8 cellular contexts compared by ENCODE assay signal in genomic region chr12:123389560-123390351, GRCh38. TPM values are rescaled to one million over a fixed set of nuclear protein-coding genes. Genes with fewer than 3 reads are reported as not detected.
A peak's percentile ranks its signal among the peaks of the same experiment; 100 is the strongest.
DNase-seq lines count a peak whose midpoint lies in the region; ATAC-seq and TF ChIP-seq lines count a peak whose summit lies in the region.

No MANE protein-coding gene starts in this region.

- H3K9me3 ChIP-seq in ES-I3 (ENCODE audit: control insufficient read depth, insufficient read depth, low read length) (no peaks in the 10 kb centered on the region), HEK293 (ENCODE audit: control insufficient read depth, insufficient read depth, low read depth, low read length) (no peaks in the 10 kb centered on the region), SK-N-MC (ENCODE audit: low read depth, low read length) (no peaks in the 10 kb centered on the region)

- peak overlapping the region; percentile 74 for H3K27ac ChIP-seq in HEK293 (ENCODE audit: extremely low read depth, low read depth, low read length)
- H3K27ac ChIP-seq in SK-N-MC, result peak overlapping the region; percentile 39; the same call in 1 of the 2 replicates

- H3K4me3 Mint-ChIP-seq in MCF 10A (ENCODE audit: unreplicated experiment), result peak overlapping the region; percentile 83

- no TSS peak for BruUV-seq in MCF 10A (replicated peaks; lab: Mats Ljungman, UMichigan)

- DNase-seq in SK-N-MC (ENCODE audit: low read depth, low spot score) (no peak), MCF 10A (ENCODE audit: unreplicated experiment) (no peak), kidney tubule cell (ENCODE audit: low spot score) (peak; percentile 46), H4 (ENCODE audit: low spot score) (no peak)
- peak; percentile 5 for DNase-seq in stimulated activated CD8-positive, alpha-beta memory T cell treated with anti-CD3 and anti-CD28 coated beads, Interleukin-12 subunit alpha, Interleukin-12 subunit beta, amount 100 ng/mL, for 1 hour (ENCODE audit: low read depth)

- CTCF ChIA-PET in HEK293 (lab: Yijun Ruan, JAX) (interaction anchor here (1.4 kb wide), 1 partner anchor 8 kb away, joined by 3 read pairs; no protein-coding TSS in a partner anchor), MCF 10A (lab: Yijun Ruan, JAX) (interaction anchor here (0.8 kb wide), 1 partner anchor 16 kb away, joined by 3 read pairs; no protein-coding TSS in a partner anchor)

- H3K9me3 Mint-ChIP-seq in MCF 10A (ENCODE audit: unreplicated experiment), result no peaks in the 10 kb centered on the region

- H3K4me3 ChIP-seq in HEK293 (ENCODE audit: low read depth, low read length) (peak overlapping the region; percentile 52), SK-N-MC (peak overlapping the region; percentile 85)

- TF ChIP-seq CTCF in HEK293 (tag by site-specific recombination; IDR thresholded peaks at IDR 0.05) (no peak), MCF 10A (IDR thresholded peaks at IDR 0.05; ENCODE audit: unreplicated experiment) (no peak)

- no peaks in the 10 kb centered on the region for H3K27me3 Mint-ChIP-seq in MCF 10A (ENCODE audit: insufficient read depth, unreplicated experiment)

- peaks cover 43% of the 10 kb centered on the region for H3K36me3 Mint-ChIP-seq in MCF 10A (ENCODE audit: insufficient read depth, unreplicated experiment)

- H3K4me1 ChIP-seq in ES-I3 (ENCODE audit: insufficient read depth, low read length) (peaks cover 18% of the 10 kb centered on the region), HEK293 (ENCODE audit: control insufficient read depth, insufficient read depth, low read length) (peaks cover 2% of the 10 kb centered on the region; the same call in 1 of the 2 replicates)

- POLR2A ChIA-PET in HEK293 (lab: Yijun Ruan, JAX), result interaction anchor here (0.6 kb wide), 1 partner anchor 613 kb away, joined by 3 read pairs; no protein-coding TSS in a partner anchor
- POLR2A ChIA-PET in MCF 10A (lab: Yijun Ruan, JAX), result interaction anchor here (1.0 kb wide), 1 partner anchor 27 kb away, joined by 4 read pairs; no protein-coding TSS in a partner anchor

- H3K4me1 Mint-ChIP-seq in MCF 10A (ENCODE audit: insufficient read depth, unreplicated experiment), result peaks cover 21% of the 10 kb centered on the region

- intact Hi-C loops in MCF 10A (cut with micrococcal nuclease), result loop anchor here (5.0 kb wide), 1 partner anchor 193 kb away; the partner anchor contains the start of gene TMED2

- H3K36me3 ChIP-seq in ES-I3 (ENCODE audit: insufficient read depth, low read length), result peaks cover 16% of the 10 kb centered on the region; the same call in 1 of the 2 replicates
- peaks cover 35 to 46% of the 10 kb centered on the region in 2 experiments for H3K36me3 ChIP-seq in HEK293 (ENCODE audit: control insufficient read depth in 2 of 2, insufficient read depth in 1 of 2, low read length in 2 of 2)
- peaks cover 43% of the 10 kb centered on the region for H3K36me3 ChIP-seq in SK-N-MC (ENCODE audit: insufficient read depth, low read length)

- ATAC-seq in HG03095 (IDR thresholded peaks at IDR 0.05; ENCODE audit: unreplicated experiment), result no peak

- peak overlapping the region; percentile 67 for H3K27ac Mint-ChIP-seq in MCF 10A (ENCODE audit: low read depth, unreplicated experiment)

- peak overlapping the region; percentile 70 for H3K9ac ChIP-seq in ES-I3 (ENCODE audit: low read depth, low read length)
- H3K9ac ChIP-seq in SK-N-MC (ENCODE audit: insufficient read length), result peak overlapping the region; percentile 83

TF ChIP-seq in HEK293, 187 proteins besides CTCF, POLR2A, EP300 and RAD21 (continues in another document):
- no peak for TF ChIP-seq ZBTB48 (tag by site-specific recombination; IDR thresholded peaks at IDR 0.05)
- no peak for TF ChIP-seq ZNF626 (tag by site-specific recombination; IDR thresholded peaks at IDR 0.05)
- no peak for TF ChIP-seq ZBTB44 (tag by site-specific recombination; IDR thresholded peaks at IDR 0.05)
- no peak for TF ChIP-seq PRDM10 (tag by site-specific recombination; IDR thresholded peaks at IDR 0.05)
- TF ChIP-seq ZFP41 (tag by site-specific recombination; IDR thresholded peaks at IDR 0.05; ENCODE audit: borderline replicate concordance), result no peak
- TF ChIP-seq ZBTB11 (tag by site-specific recombination; conservative IDR thresholded peaks at IDR 0.05; ENCODE audit: low read depth), result no peak
- TF ChIP-seq ZNF571 (tag by site-specific recombination; IDR thresholded peaks at IDR 0.05), result no peak
- no peak for TF ChIP-seq ZNF521 (tag by site-specific recombination; IDR thresholded peaks at IDR 0.05)
- peak; percentile 79 for TF ChIP-seq GLIS2 (tag by site-specific recombination; IDR thresholded peaks at IDR 0.05)
- peak; percentile 89 for TF ChIP-seq KLF1 (tag by site-specific recombination; IDR thresholded peaks at IDR 0.05)
- no peak for TF ChIP-seq ZNF707 (tag by site-specific recombination; IDR thresholded peaks at IDR 0.05)
- TF ChIP-seq HOXD13 (CRISPR knock-in tag; IDR thresholded peaks at IDR 0.05; ENCODE audit: borderline replicate concordance), result no peak
- peak; percentile 35 for TF ChIP-seq EGR2 (tag by site-specific recombination; IDR thresholded peaks at IDR 0.05; ENCODE audit: low read depth)
- TF ChIP-seq ZNF514 (tag by site-specific recombination; IDR thresholded peaks at IDR 0.05), result no peak
- no peak for TF ChIP-seq REPIN1 (tag by site-specific recombination; IDR thresholded peaks at IDR 0.05; ENCODE audit: low read depth)
- TF ChIP-seq ZNF560 (tag by site-specific recombination; IDR thresholded peaks at IDR 0.05; ENCODE audit: borderline replicate concordance), result no peak
- no peak for TF ChIP-seq ZNF433 (tag by site-specific recombination; IDR thresholded peaks at IDR 0.05; ENCODE audit: low read depth)

RNA-seq across cellular contexts. Expression of gene KMT5A, which starts 5.8 kb away (rescaled TPM):
- total RNA-seq in MCF 10A (2022), result 113 and 116 TPM in 2 replicates
- total RNA-seq in H4 (2014; rRNA removed; shearing (Covaris generic)), result 28.4 and 34.0 TPM in 2 replicates

RNA-seq across cellular contexts. Expression of gene SBNO1, which starts 25.1 kb away (rescaled TPM):
- 30.3 and 32.4 TPM in 2 replicates for total RNA-seq in MCF 10A (2022)
- 12.8 and 19.7 TPM in 2 replicates for total RNA-seq in H4 (2014; rRNA removed; shearing (Covaris generic))

RNA-seq across cellular contexts. Expression of gene RILPL2, which starts 46.7 kb away (rescaled TPM):
- total RNA-seq in MCF 10A (2022), result 2.6 and 3.0 TPM in 2 replicates
- 3.2 and 3.5 TPM in 2 replicates for total RNA-seq in H4 (2014; rRNA removed; shearing (Covaris generic))

Comparison
In these comparisons a context has a peak if more than half of its experiments do, and no peak if none do; other contexts are left out.
1. DNase-seq: peak in kidney tubule cell (single experiment) and stimulated activated CD8-positive, alpha-beta memory T cell treated with anti-CD3 and anti-CD28 coated beads, Interleukin-12 subunit alpha, Interleukin-12 subunit beta, amount 100 ng/mL, for 1 hour (single experiment); none in SK-N-MC (single experiment), MCF 10A (single experiment) and H4 (single experiment).